ENCODE assay signal across 8 cellular contexts in the genomic region with DNA sequence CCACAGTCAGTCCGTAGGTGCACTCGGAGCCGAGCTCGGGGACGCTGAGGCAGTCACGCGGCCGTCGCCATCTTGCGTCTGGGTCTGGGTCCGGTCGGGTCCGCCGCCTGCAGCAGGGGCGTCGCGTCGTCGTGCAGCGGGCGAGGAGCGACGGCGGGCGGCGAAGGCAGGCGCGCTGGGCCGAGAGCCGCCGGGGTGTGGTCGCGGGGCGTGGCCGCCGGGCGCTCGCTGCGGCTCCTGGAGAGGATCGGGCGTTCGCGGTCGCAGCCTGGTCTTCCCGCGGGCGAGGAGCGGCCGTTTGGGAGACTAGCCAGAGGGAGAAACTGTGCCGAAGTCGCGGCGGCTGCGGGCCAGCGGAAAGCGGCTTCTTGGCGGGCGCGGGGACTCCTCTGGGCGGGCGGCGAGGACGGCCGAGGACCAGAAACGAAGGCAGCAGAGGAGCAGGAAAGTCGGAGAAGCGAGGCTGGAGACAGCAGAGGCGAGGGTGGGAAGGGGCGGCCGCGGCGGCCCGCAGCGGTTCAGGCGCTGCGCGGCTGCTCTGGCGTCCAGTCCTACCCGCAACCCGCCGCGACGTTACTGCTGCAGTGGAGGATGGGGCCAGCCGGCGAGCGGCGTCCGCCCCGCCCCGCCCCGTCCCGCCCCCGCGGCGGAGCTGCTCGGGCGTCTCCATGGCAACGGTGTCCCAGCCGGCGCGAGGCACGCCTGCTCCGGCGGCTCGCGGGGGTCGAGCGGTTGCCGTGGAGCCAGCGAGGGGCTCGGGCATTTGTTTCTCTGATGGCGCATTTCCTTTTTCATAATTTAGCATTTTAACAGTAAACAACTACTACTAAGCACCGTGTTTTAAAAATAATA. TPM values are rescaled to one million over a fixed set of nuclear protein-coding genes. Genes with fewer than 3 reads are reported as not detected.
DNase-seq lines count a peak whose midpoint lies in the region; ATAC-seq and TF ChIP-seq lines count a peak whose summit lies in the region.

A gene with protein sequence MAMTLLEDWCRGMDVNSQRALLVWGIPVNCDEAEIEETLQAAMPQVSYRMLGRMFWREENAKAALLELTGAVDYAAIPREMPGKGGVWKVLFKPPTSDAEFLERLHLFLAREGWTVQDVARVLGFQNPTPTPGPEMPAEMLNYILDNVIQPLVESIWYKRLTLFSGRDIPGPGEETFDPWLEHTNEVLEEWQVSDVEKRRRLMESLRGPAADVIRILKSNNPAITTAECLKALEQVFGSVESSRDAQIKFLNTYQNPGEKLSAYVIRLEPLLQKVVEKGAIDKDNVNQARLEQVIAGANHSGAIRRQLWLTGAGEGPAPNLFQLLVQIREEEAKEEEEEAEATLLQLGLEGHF (minus strand): TSS at position 581 of the 852 bp plus-strand sequence. CDS start 745 bp downstream, outside the sequence.

- no peaks in the 10 kb centered on the region for H3K27me3 ChIP-seq in transverse colon

- peaks cover 0 to 8% (median 0%) of the 10 kb centered on the region in 4 donors for H3K36me3 ChIP-seq in transverse colon

- 0 to 1% (median 0%) methylated on average over 87 to 113 of the region's 113 CpGs for WGBS in adipose tissue, 3 donors
- WGBS in transverse colon (ENCODE audit: low coverage in 1 of 2), 2 donors: 0 to 1% methylated on average over 15 to 64 of the region's 113 CpGs

- intact Hi-C loops in cardiac septum (cut with DNase I) (loop anchor here (5.0 kb wide), 2 partner anchors 72 to 73 kb away; partner anchors contain the start of gene DNAL1), posterior cingulate gyrus (cut with DNase I) (loop anchor here (5.0 to 10.0 kb wide), 2 partner anchors 82 to 231 kb away; no protein-coding TSS in a partner anchor), transverse colon (cut with DNase I; ENCODE audit: low total_unique reads) (no loop called here)

- peaks cover 6 to 38% (median 19%) of the 10 kb centered on the region in 4 donors for H3K4me1 ChIP-seq in transverse colon

- H3K4me3 ChIP-seq in GM12865 (ENCODE audit: low read depth, low read length): peak within 1 kb of the TSS; percentile 62
- H3K4me3 ChIP-seq in transverse colon: peak within 1 kb of the TSS; percentile 81 to 93 (median 87)

- peak; percentile 91 for DNase-seq in GM12865 (ENCODE audit: low read depth)
- peak; percentile 85 for DNase-seq in NCI-H1436 (lab: John Stamatoyannopoulos, UW)
- peak; percentile 80 to 90 (median 83) for DNase-seq in T-helper 1 cell
- DNase-seq in cardiac septum (ENCODE audit: low spot score): peak; percentile 94
- peak; percentile 84 to 99 (median 92) for DNase-seq in posterior cingulate gyrus
- DNase-seq in transverse colon: peak; percentile 91

- TF ChIP-seq EP300 in transverse colon (IDR thresholded peaks at IDR 0.05; ENCODE audit: low read depth): no peak

- peak within 1 kb of the TSS; percentile 57 for H3K27ac ChIP-seq in adipose tissue (ENCODE audit: low read depth, low read length)
- H3K27ac ChIP-seq in transverse colon: peak within 1 kb of the TSS; percentile 91 to 98 (median 97)

- in situ Hi-C loops in transverse colon (cut with MboI; ENCODE audit: low pct_ligation_motif_present in 1 of 4, low pct_unique_long_range_greater_than_20kb in 1 of 4, low sequenced_read_pairs in 3 of 4): no loop called here

- ATAC-seq in HG02763 (IDR thresholded peaks at IDR 0.05; ENCODE audit: unreplicated experiment): peak; percentile 65

- H3K9me3 ChIP-seq in transverse colon: no peaks in the 10 kb centered on the region

- TF ChIP-seq POLR2A in transverse colon (IDR thresholded peaks at IDR 0.05): peak; percentile 67

- TF ChIP-seq CTCF in GM12865 (IDR thresholded peaks at IDR 0.05; ENCODE audit: insufficient read depth, low read depth, low read length, missing control alignments): no peak
- peak in 1 of 5 experiments; percentile 6 for TF ChIP-seq CTCF in transverse colon (IDR thresholded peaks at IDR 0.05)

RNA-seq across cellular contexts. Expression of the gene that starts here (rescaled TPM):
- 10 to 100 TPM in 2 of 3 donors, 1 to 10 TPM in 1; 7.6 to 41.4 (median 21.6) TPM for polyA plus RNA-seq in adipose tissue
- total RNA-seq in cardiac septum (45.9 TPM), transverse colon (10 to 100 TPM; 12.7 to 22.1 (median 12.7) TPM)

Comparison
In these comparisons a context has a peak if more than half of its experiments do, and no peak if none do; other contexts are left out.
1. Peak in every context shown above with its lines: DNase-seq, ATAC-seq, H3K4me3 ChIP-seq and H3K27ac ChIP-seq.